Comparison of ENCODE assay signal across 23 cellular contexts in the genomic region with DNA sequence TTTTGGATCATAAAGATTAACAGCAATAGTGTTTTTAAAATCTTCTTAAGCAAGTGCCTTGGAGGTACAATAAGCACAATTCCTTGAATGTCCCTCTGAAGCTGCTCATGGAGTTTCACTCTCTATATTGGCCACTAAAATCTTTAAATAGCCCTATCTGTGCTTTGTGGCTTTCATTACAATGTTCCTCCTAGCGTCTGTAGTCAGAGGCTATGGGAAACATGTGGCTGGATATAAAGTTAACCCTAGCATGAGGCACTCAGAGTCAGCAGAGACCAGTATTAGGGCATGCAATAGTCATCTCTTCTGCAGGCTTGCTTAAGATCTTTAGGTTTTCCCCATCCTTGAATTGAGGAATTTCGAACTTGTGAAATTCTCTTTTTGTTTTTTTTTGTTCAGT.
DNase-seq lines count a peak whose midpoint lies in the region; ATAC-seq, FAIRE-seq and TF ChIP-seq lines count a peak whose summit lies in the region.
"Had no signal": no experiment of that assay in that cellular context is flagged by ENCODE, and none has a peak within 500 bp of the region (broad histone marks: within the 10 kb centered on the region; RNA-seq: fewer than 3 reads in every experiment).

No MANE protein-coding gene starts in this region.

- H2AFZ ChIP-seq in OCI-LY1 (ENCODE audit: low read length) (no peak overlapping the region), GM12878 (ENCODE audit: control insufficient read depth, low read depth, low read length) (no peak overlapping the region)

- H3K36me3 ChIP-seq in OCI-LY1 (ENCODE audit: insufficient read depth, low read length) (no peaks in the 10 kb centered on the region; the same call in 1 of the 2 replicates), GM12878 (ENCODE audit: control insufficient read depth in 2 of 2, insufficient read depth in 2 of 2, low read length in 1 of 2) (no peaks in the 10 kb centered on the region)
- H3K36me3 ChIP-seq: BE2C had no signal

- DNase-seq in GM12878 (ENCODE audit: low read depth, low spot score) (no peak), myocyte (ENCODE audit: low read depth) (peak; percentile 51), SIG-M5 (lab: John Stamatoyannopoulos, UW) (no peak)
- no peak for DNase-seq in activated T-cell treated with anti-CD3 and anti-CD28 coated beads, Interleukin-2, amount 50 U/mL, for 24 hours
- DNase-seq: ACHN; BE2C; CD4-positive, CD25-positive, alpha-beta regulatory T cell; COR-L47; DMS 273 treated with DMSO at 0.1 percent for 48 hours; DND-41; HCEC 1CT; KG1; NCI-H1048; NCI-H1436; NCI-H1930; NCI-H226; NCI-H526; T-helper 17 cell had no signal

- H3K79me2 ChIP-seq in OCI-LY1 (ENCODE audit: insufficient read depth, low read length), result no peaks in the 10 kb centered on the region
- H3K79me2 ChIP-seq in GM12878 (ENCODE audit: control insufficient read depth, insufficient read depth, low read length), result no peaks in the 10 kb centered on the region

- TF ChIP-seq EP300 in GM12878 (IDR thresholded peaks at IDR 0.05; ENCODE audit: borderline replicate concordance in 1 of 2, control insufficient read depth in 1 of 2, low read depth in 2 of 2, low read length in 2 of 2), result no peak

- peak overlapping the region; percentile 31; the same call in 1 of the 2 replicates for H3K9ac ChIP-seq in OCI-LY1 (ENCODE audit: low read length)
- no peak overlapping the region for H3K9ac ChIP-seq in GM12878 (ENCODE audit: control insufficient read depth, insufficient read depth, low read length)

- no peak for TF ChIP-seq CTCF in OCI-LY1 (IDR thresholded peaks at IDR 0.05; ENCODE audit: low read length)
- TF ChIP-seq CTCF in GM12878 (IDR thresholded peaks at IDR 0.05 in 2 of 3, conservative IDR thresholded peaks at IDR 0.05 in 1 of 3; ENCODE audit: control insufficient read depth in 2 of 3, extremely low read depth in 1 of 3, insufficient read depth in 1 of 3, low read depth in 3 of 3, low read length in 3 of 3), result no peak

- H3K9me3 ChIP-seq in OCI-LY1 (ENCODE audit: low read length), result peaks cover 6% of the 10 kb centered on the region; the same call in 1 of the 2 replicates
- no peaks in the 10 kb centered on the region for H3K9me3 ChIP-seq in GM12878 (replicated peaks; ENCODE audit: control insufficient read depth, insufficient read depth, low read length)
- H3K9me3 ChIP-seq: BE2C had no signal

- H3K27ac Mint-ChIP-seq in activated T-cell treated with anti-CD3 and anti-CD28 coated beads, Interleukin-2, amount 50 U/mL, for 24 hours, result no peak overlapping the region
- H3K27ac Mint-ChIP-seq: CD4-positive, CD25-positive, alpha-beta regulatory T cell; T-helper 17 cell had no signal

- CTCF ChIA-PET in GM12878 (lab: Yijun Ruan, JAX), result interaction anchor here (2.0 to 2.3 kb wide), 2 partner anchors 364 to 365 kb away, joined by 5 read pairs; no protein-coding TSS in a partner anchor

- ATAC-seq in HG02870 (IDR thresholded peaks at IDR 0.05; ENCODE audit: unreplicated experiment) (peak; percentile 52), GM12878 (peak; percentile 45), HG02759 (IDR thresholded peaks at IDR 0.05; ENCODE audit: unreplicated experiment) (no peak), HG03039 (IDR thresholded peaks at IDR 0.05; ENCODE audit: unreplicated experiment) (no peak)
- ATAC-seq: T-helper 17 cell had no signal

- no peak for TF ChIP-seq RAD21 in GM12878 (IDR thresholded peaks at IDR 0.05; ENCODE audit: insufficient read depth, low read depth, low read length)

- in situ Hi-C loops in GM12878 (cut with MboI), result no loop called here

- 3% methylated on average over 2 of the region's 2 CpGs for WGBS in GM12878 (ENCODE audit: insufficient coverage, insufficient replicate concordance, low lambda C conversion rate, missing lambda C conversion rate)

- H4K20me1 ChIP-seq in OCI-LY1 (ENCODE audit: insufficient read depth, low read length) (no peaks in the 10 kb centered on the region), GM12878 (ENCODE audit: control insufficient read depth, insufficient read depth) (no peaks in the 10 kb centered on the region)

- H3K27me3 ChIP-seq in OCI-LY1 (ENCODE audit: insufficient read depth, low read length), result no peaks in the 10 kb centered on the region
- H3K27me3 ChIP-seq in GM12878 (replicated peaks in 1 of 2; ENCODE audit: control insufficient read depth in 2 of 2, insufficient read depth in 2 of 2, low read length in 1 of 2), result no peaks in the 10 kb centered on the region
- H3K27me3 ChIP-seq: BE2C had no signal

- no peaks in the 10 kb centered on the region for H3K36me3 Mint-ChIP-seq in activated T-cell treated with anti-CD3 and anti-CD28 coated beads, Interleukin-2, amount 50 U/mL, for 24 hours (ENCODE audit: low read depth)
- H3K36me3 Mint-ChIP-seq: CD4-positive, CD25-positive, alpha-beta regulatory T cell had no signal

- H3F3A ChIP-seq in OCI-LY1 (ENCODE audit: insufficient read depth, low read length), result no peaks in the 10 kb centered on the region

- H3K27ac ChIP-seq in OCI-LY1 (ENCODE audit: low read depth, low read length, poor library complexity, severe bottlenecking) (peak overlapping the region; percentile 69), GM12878 (ENCODE audit: control insufficient read depth, insufficient read depth) (no peak overlapping the region)

- FAIRE-seq in GM12878 (lab: Jason Lieb, UNC), result no peak
- FAIRE-seq: G401.6 had no signal

- no peaks in the 10 kb centered on the region for H3K27me3 Mint-ChIP-seq in activated T-cell treated with anti-CD3 and anti-CD28 coated beads, Interleukin-2, amount 50 U/mL, for 24 hours
- H3K27me3 Mint-ChIP-seq: CD4-positive, CD25-positive, alpha-beta regulatory T cell; T-helper 17 cell had no signal

- peaks cover 31% of the 10 kb centered on the region for H3K4me1 ChIP-seq in OCI-LY1 (ENCODE audit: insufficient read depth, low read length, severe bottlenecking)
- no peaks in the 10 kb centered on the region for H3K4me1 ChIP-seq in GM12878 (ENCODE audit: control insufficient read depth, insufficient read depth, low read length)

- no peak for TF ChIP-seq POLR2A in GM12878 (IDR thresholded peaks at IDR 0.05; ENCODE audit: low read depth, low read length)

- no TSS peak for BruUV-seq in GM12878 (replicated peaks; lab: Mats Ljungman, UMichigan)

- no peak overlapping the region for H3K4me3 Mint-ChIP-seq in activated T-cell treated with anti-CD3 and anti-CD28 coated beads, Interleukin-2, amount 50 U/mL, for 24 hours
- H3K4me3 Mint-ChIP-seq: CD4-positive, CD25-positive, alpha-beta regulatory T cell; T-helper 17 cell had no signal

- POLR2A ChIA-PET in GM12878 (lab: Charles Lee), result no interaction called here

- SMC1A ChIA-PET in GM12878 (lab: Charles Lee; ENCODE audit: uncharacterized antibody, unreplicated experiment), result interaction anchor here (1.2 kb wide), 1 partner anchor 49 kb away, joined by 3 read pairs; no protein-coding TSS in a partner anchor

- H3K9me3 Mint-ChIP-seq in activated T-cell treated with anti-CD3 and anti-CD28 coated beads, Interleukin-2, amount 50 U/mL, for 24 hours, result peaks cover 27% of the 10 kb centered on the region

- H3K4me2 ChIP-seq in OCI-LY1 (ENCODE audit: low read length) (peak overlapping the region; percentile 42), GM12878 (ENCODE audit: control insufficient read depth, insufficient read depth) (no peak overlapping the region)

- H3K4me3 ChIP-seq in OCI-LY1 (ENCODE audit: low read depth, low read length, poor library complexity, severe bottlenecking) (no peak overlapping the region), GM12878 (no peak overlapping the region)

- H3K4me1 Mint-ChIP-seq in activated T-cell treated with anti-CD3 and anti-CD28 coated beads, Interleukin-2, amount 50 U/mL, for 24 hours (ENCODE audit: low read depth), result no peaks in the 10 kb centered on the region
- H3K4me1 Mint-ChIP-seq: T-helper 17 cell had no signal

- RAD21 ChIA-PET in GM12878 (lab: Charles Lee; ENCODE audit: unreplicated experiment), result no interaction called here

- H3K9me2 ChIP-seq in OCI-LY1 (ENCODE audit: low read depth, low read length), result no peaks in the 10 kb centered on the region

- intact Hi-C loops in GM12878 (cut with micrococcal nuclease; ENCODE audit: unreplicated experiment), result no loop called here

TF ChIP-seq in GM12878, 131 proteins besides CTCF, POLR2A, EP300 and RAD21:
- TF ChIP-seq STAT3 (IDR thresholded peaks at IDR 0.05; ENCODE audit: low read depth, low read length), result no peak

Comparison
In these comparisons a context has a peak if more than half of its experiments do, and no peak if none do; other contexts are left out.
1. ATAC-seq: peak in HG02870 (single experiment) and GM12878 (single experiment); none in HG02759 (single experiment) and HG03039 (single experiment).